9 cellular contexts compared by ENCODE assay signal in genomic region chr4:157204634-157205244, GRCh38. TPM values are rescaled to one million over a fixed set of nuclear protein-coding genes. Genes with fewer than 3 reads are reported as not detected.
DNase-seq lines count a peak whose midpoint lies in the region; ATAC-seq and TF ChIP-seq lines count a peak whose summit lies in the region.
"Had no signal": no experiment of that assay in that cellular context is flagged by ENCODE, and none has a peak within 500 bp of the region (broad histone marks: within the 10 kb centered on the region; RNA-seq: fewer than 3 reads in every experiment).

No MANE protein-coding gene starts in this region.

- no peak overlapping the region for H3K4me3 Mint-ChIP-seq in activated CD8-positive, alpha-beta T cell treated with anti-CD3 and anti-CD28 coated beads, Interleukin-2, amount 10 ng/mL, durations not matched to agents 7 days and 5 days
- no peak overlapping the region for H3K4me3 Mint-ChIP-seq in nephron progenitor cell
- H3K4me3 Mint-ChIP-seq: memory B cell had no signal

- POLR2A ChIA-PET in activated CD8-positive, alpha-beta T cell treated with anti-CD3 and anti-CD28 coated beads, Interleukin-2, amount 10 ng/mL, durations not matched to agents 7 days and 5 days (lab: Charles Lee): no interaction called here

- peak; percentile 45 for TF ChIP-seq CTCF in nephron progenitor cell (IDR thresholded peaks at IDR 0.05)

- CTCF ChIA-PET in activated CD8-positive, alpha-beta T cell treated with anti-CD3 and anti-CD28 coated beads, Interleukin-2, amount 10 ng/mL, durations not matched to agents 7 days and 5 days (lab: Charles Lee): no interaction called here

- DNase-seq in DMS53 (lab: John Stamatoyannopoulos, UW) (peak; percentile 42), DMS53 treated with DMSO at 0.1 percent for 48 hours (lab: John Stamatoyannopoulos, UW; ENCODE audit: unreplicated experiment) (no peak), nephron progenitor cell (peak; percentile 50), NCI-H2227 treated with DMSO at 0.1 percent for 48 hours (lab: John Stamatoyannopoulos, UW) (no peak), NOMO-1 treated with DMSO at 0.1 percent for 48 hours (lab: John Stamatoyannopoulos, UW; ENCODE audit: unreplicated experiment) (no peak)
- peak; percentile 24 for DNase-seq in activated CD8-positive, alpha-beta T cell treated with anti-CD3 and anti-CD28 coated beads, Interleukin-2, amount 10 ng/mL, durations not matched to agents 7 days and 5 days

- H3K4me1 Mint-ChIP-seq in activated CD8-positive, alpha-beta T cell treated with anti-CD3 and anti-CD28 coated beads, Interleukin-2, amount 10 ng/mL, durations not matched to agents 7 days and 5 days (ENCODE audit: low read depth): no peaks in the 10 kb centered on the region
- H3K4me1 Mint-ChIP-seq in nephron progenitor cell: no peaks in the 10 kb centered on the region
- H3K4me1 Mint-ChIP-seq: memory B cell had no signal

- no peaks in the 10 kb centered on the region for H3K36me3 Mint-ChIP-seq in activated CD8-positive, alpha-beta T cell treated with anti-CD3 and anti-CD28 coated beads, Interleukin-2, amount 10 ng/mL, durations not matched to agents 7 days and 5 days (ENCODE audit: low read depth)
- H3K36me3 Mint-ChIP-seq in nephron progenitor cell (ENCODE audit: low read depth): no peaks in the 10 kb centered on the region
- H3K36me3 Mint-ChIP-seq: memory B cell had no signal

- H3K9me3 Mint-ChIP-seq in activated CD8-positive, alpha-beta T cell treated with anti-CD3 and anti-CD28 coated beads, Interleukin-2, amount 10 ng/mL, durations not matched to agents 7 days and 5 days (ENCODE audit: insufficient read depth): no peaks in the 10 kb centered on the region
- no peaks in the 10 kb centered on the region for H3K9me3 Mint-ChIP-seq in nephron progenitor cell

- no peak overlapping the region for H3K27ac Mint-ChIP-seq in activated CD8-positive, alpha-beta T cell treated with anti-CD3 and anti-CD28 coated beads, Interleukin-2, amount 10 ng/mL, durations not matched to agents 7 days and 5 days
- no peak overlapping the region for H3K27ac Mint-ChIP-seq in nephron progenitor cell
- H3K27ac Mint-ChIP-seq: memory B cell had no signal

- H3K27me3 Mint-ChIP-seq in activated CD8-positive, alpha-beta T cell treated with anti-CD3 and anti-CD28 coated beads, Interleukin-2, amount 10 ng/mL, durations not matched to agents 7 days and 5 days (ENCODE audit: low read depth): no peaks in the 10 kb centered on the region
- peaks cover 3% of the 10 kb centered on the region for H3K27me3 Mint-ChIP-seq in nephron progenitor cell (ENCODE audit: low read depth, poor library complexity)
- H3K27me3 Mint-ChIP-seq: memory B cell had no signal

- ATAC-seq in HG02759 (IDR thresholded peaks at IDR 0.05; ENCODE audit: unreplicated experiment) (peak; percentile 72), GM21619 (IDR thresholded peaks at IDR 0.05; ENCODE audit: unreplicated experiment) (no peak)
- ATAC-seq in activated CD8-positive, alpha-beta T cell treated with anti-CD3 and anti-CD28 coated beads, Interleukin-2, amount 10 ng/mL, durations not matched to agents 7 days and 5 days: no peak

RNA-seq across cellular contexts. Expression of gene GRIA2, which starts 15.8 kb away (rescaled TPM):
- total RNA-seq in activated CD8-positive, alpha-beta T cell treated with anti-CD3 and anti-CD28 coated beads, Interleukin-2, amount 10 ng/mL, durations not matched to agents 7 days and 5 days: not detected

Comparison
In these comparisons a context has a peak if more than half of its experiments do, and no peak if none do; other contexts are left out.
1. DNase-seq: peak in DMS53 (single experiment), activated CD8-positive, alpha-beta T cell treated with anti-CD3 and anti-CD28 coated beads, Interleukin-2, amount 10 ng/mL, durations not matched to agents 7 days and 5 days (single experiment) and nephron progenitor cell (single experiment); none in DMS53 treated with DMSO at 0.1 percent for 48 hours (single experiment), NCI-H2227 treated with DMSO at 0.1 percent for 48 hours (single experiment) and NOMO-1 treated with DMSO at 0.1 percent for 48 hours (single experiment).